ENCODE assay signal across 8 cellular contexts in genomic region chr12:94207467-94208432, GRCh38.
DNase-seq lines count a peak whose midpoint lies in the region; ATAC-seq lines count a peak whose summit lies in the region.

No MANE protein-coding gene starts in this region.

- ATAC-seq in GM18858 (IDR thresholded peaks at IDR 0.05; ENCODE audit: unreplicated experiment) (peak; percentile 60), HG02852 (IDR thresholded peaks at IDR 0.05; ENCODE audit: unreplicated experiment) (peak; percentile 80)

- DNase-seq in RPMI8226 (peak; percentile 71), skeletal muscle cell (ENCODE audit: low read depth) (peak; percentile 39), NCI-H82 (lab: John Stamatoyannopoulos, UW) (no peak), NCI-H510A (lab: John Stamatoyannopoulos, UW) (no peak), NCI-H69 (lab: John Stamatoyannopoulos, UW) (no peak)

- intact Hi-C loops in dendritic cell treated with granulocyte-macrophage colony-stimulating factor and Interleukin-4, amounts not matched to agents 40 ng/mL and 50 ng/mL, for 4 days (cut with micrococcal nuclease) = loop anchor here (10.0 kb wide), 1 partner anchor 53 kb away; no protein-coding TSS in a partner anchor

- peaks cover 34% of the 10 kb centered on the region for H3K4me1 Mint-ChIP-seq in dendritic cell treated with granulocyte-macrophage colony-stimulating factor and Interleukin-4, amounts not matched to agents 40 ng/mL and 50 ng/mL, for 4 days (ENCODE audit: low read depth)

- no peak overlapping the region for H3K4me3 ChIP-seq in skeletal muscle cell (ENCODE audit: low read depth, low read length)

- H3K36me3 Mint-ChIP-seq in dendritic cell treated with granulocyte-macrophage colony-stimulating factor and Interleukin-4, amounts not matched to agents 40 ng/mL and 50 ng/mL, for 4 days (ENCODE audit: low read depth) = no peaks in the 10 kb centered on the region

- peak overlapping the region; percentile 84 for H3K27ac Mint-ChIP-seq in dendritic cell treated with granulocyte-macrophage colony-stimulating factor and Interleukin-4, amounts not matched to agents 40 ng/mL and 50 ng/mL, for 4 days

- no peaks in the 10 kb centered on the region for H3K9me3 Mint-ChIP-seq in dendritic cell treated with granulocyte-macrophage colony-stimulating factor and Interleukin-4, amounts not matched to agents 40 ng/mL and 50 ng/mL, for 4 days

- H3K4me3 Mint-ChIP-seq in dendritic cell treated with granulocyte-macrophage colony-stimulating factor and Interleukin-4, amounts not matched to agents 40 ng/mL and 50 ng/mL, for 4 days = peak overlapping the region; percentile 65

- no peaks in the 10 kb centered on the region for H3K27me3 Mint-ChIP-seq in dendritic cell treated with granulocyte-macrophage colony-stimulating factor and Interleukin-4, amounts not matched to agents 40 ng/mL and 50 ng/mL, for 4 days

Comparison
In these comparisons a context has a peak if more than half of its experiments do, and no peak if none do; other contexts are left out.
1. DNase-seq: peak in RPMI8226 (single experiment) and skeletal muscle cell (single experiment); none in NCI-H82 (single experiment), NCI-H510A (single experiment) and NCI-H69 (single experiment).